ENCODE assay signal across 1 cellular context in the genomic region with DNA sequence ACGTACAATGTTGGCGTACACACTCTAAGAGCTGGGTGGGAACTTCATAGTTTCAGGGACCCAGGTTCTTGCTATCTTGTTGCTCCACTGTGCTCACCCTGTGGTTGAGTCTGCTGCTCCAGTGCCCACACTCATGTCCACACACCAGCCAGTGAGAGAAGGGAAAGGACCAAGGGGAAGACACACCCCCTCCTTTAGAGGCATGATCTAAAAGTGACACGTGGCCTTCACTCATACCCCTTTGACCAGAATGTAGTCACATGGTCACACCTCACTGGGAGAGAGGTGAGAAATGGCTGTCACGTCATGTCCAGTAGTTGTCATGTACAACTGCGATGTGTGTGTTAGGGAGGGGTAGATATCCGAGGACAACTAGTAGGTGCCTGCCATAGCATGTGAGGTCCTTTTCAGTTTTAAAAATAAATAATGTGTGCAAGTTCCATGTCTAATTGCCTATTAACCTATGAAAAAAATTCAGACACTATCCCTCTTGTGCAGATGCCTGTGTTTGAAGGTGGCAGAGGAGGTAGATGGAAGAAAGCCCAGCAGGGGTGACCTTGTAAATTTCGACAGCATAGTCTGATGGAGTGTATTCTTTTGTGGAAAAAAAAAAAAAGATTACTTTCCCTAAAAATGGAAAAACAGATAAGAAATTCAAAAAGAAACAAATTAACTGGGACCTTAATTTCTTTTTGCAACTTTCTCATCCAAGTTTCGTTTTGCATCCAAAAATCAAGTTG.
TF ChIP-seq lines count a peak whose summit lies in the region.

No MANE protein-coding gene starts in this region.

TF ChIP-seq in WTC11, 78 proteins besides CTCF, POLR2A, EP300 and RAD21 (continued from another document):
- TF ChIP-seq TP53 (CRISPR knock-in tag; IDR thresholded peaks at IDR 0.05) (no peak), FOXP1 (CRISPR knock-in tag; IDR thresholded peaks at IDR 0.05; ENCODE audit: borderline replicate concordance) (no peak), OVOL2 (CRISPR knock-in tag; IDR thresholded peaks at IDR 0.05; ENCODE audit: borderline replicate concordance) (no peak), ZNF317 (CRISPR knock-in tag; IDR thresholded peaks at IDR 0.05; ENCODE audit: borderline replicate concordance, low read depth) (no peak), IRF2 (CRISPR knock-in tag; IDR thresholded peaks at IDR 0.05; ENCODE audit: borderline replicate concordance, low read depth) (no peak)
- TF ChIP-seq, protein P1, sequence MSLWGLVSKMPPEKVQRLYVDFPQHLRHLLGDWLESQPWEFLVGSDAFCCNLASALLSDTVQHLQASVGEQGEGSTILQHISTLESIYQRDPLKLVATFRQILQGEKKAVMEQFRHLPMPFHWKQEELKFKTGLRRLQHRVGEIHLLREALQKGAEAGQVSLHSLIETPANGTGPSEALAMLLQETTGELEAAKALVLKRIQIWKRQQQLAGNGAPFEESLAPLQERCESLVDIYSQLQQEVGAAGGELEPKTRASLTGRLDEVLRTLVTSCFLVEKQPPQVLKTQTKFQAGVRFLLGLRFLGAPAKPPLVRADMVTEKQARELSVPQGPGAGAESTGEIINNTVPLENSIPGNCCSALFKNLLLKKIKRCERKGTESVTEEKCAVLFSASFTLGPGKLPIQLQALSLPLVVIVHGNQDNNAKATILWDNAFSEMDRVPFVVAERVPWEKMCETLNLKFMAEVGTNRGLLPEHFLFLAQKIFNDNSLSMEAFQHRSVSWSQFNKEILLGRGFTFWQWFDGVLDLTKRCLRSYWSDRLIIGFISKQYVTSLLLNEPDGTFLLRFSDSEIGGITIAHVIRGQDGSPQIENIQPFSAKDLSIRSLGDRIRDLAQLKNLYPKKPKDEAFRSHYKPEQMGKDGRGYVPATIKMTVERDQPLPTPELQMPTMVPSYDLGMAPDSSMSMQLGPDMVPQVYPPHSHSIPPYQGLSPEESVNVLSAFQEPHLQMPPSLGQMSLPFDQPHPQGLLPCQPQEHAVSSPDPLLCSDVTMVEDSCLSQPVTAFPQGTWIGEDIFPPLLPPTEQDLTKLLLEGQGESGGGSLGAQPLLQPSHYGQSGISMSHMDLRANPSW (CRISPR knock-in tag; conservative IDR thresholded peaks at IDR 0.05; ENCODE audit: low read depth): no peak
- TF ChIP-seq, protein P2, sequence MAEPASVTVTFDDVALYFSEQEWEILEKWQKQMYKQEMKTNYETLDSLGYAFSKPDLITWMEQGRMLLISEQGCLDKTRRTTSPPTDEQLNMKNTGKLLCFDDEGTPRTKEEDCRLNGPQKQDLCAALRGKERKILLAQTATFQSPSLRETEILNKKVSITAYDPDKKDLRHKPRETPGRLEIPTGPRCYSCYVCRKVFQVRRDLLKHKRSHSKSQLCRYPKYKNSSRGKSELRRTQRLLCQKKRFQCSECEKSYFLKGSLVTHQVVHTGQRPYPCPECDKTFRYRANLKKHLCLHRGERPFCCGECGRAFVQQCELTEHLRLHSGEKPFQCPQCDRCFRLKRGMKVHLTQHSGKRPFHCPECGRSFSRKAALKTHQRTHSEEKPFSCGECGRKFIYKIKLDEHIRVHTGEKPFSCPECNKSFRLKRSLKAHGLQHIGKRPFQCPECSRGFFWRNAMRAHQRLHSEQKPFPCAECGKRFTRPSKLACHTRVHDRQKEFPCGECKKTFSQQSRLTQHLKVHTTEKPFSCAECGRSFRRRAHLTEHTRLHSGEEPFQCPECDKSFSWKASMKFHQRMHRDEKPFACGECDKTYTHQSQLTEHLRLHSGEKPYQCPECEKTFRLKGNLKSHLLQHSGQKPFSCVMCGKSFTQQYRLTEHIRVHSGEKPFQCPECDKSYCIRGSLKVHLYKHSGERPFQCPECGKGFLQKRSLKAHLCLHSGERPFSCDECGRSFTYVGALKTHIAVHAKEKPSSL (CRISPR knock-in tag; conservative IDR thresholded peaks at IDR 0.05): no peak
- TF ChIP-seq, protein P3, sequence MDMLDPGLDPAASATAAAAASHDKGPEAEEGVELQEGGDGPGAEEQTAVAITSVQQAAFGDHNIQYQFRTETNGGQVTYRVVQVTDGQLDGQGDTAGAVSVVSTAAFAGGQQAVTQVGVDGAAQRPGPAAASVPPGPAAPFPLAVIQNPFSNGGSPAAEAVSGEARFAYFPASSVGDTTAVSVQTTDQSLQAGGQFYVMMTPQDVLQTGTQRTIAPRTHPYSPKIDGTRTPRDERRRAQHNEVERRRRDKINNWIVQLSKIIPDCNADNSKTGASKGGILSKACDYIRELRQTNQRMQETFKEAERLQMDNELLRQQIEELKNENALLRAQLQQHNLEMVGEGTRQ (CRISPR knock-in tag; IDR thresholded peaks at IDR 0.05): no peak
TF ChIP-seq in WTC11: peak in this region for 0.
